10 cellular contexts compared by ENCODE assay signal in the genomic region with DNA sequence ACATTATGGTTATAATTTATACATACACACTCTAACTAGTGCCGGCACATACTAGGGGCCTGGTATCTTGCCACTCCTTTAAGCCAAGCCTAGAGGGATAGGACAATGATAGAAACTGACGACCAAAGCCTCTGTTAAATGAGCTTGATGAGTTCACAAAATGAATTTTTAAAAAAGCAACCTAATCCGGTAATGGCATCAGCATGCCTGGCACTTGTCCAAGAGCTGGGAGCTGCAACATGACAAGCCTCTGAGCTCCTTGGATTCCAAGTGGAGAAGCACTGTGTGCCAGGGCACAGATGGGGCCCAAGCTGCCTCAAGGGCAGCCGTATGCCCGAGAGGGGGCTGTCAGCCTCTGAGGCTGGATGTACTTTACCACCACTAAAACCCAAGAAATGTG. TPM values are rescaled to one million over a fixed set of nuclear protein-coding genes. Genes with fewer than 3 reads are reported as not detected.
DNase-seq lines count a peak whose midpoint lies in the region; ATAC-seq and TF ChIP-seq lines count a peak whose summit lies in the region.
"Had no signal": no experiment of that assay in that cellular context is flagged by ENCODE, and none has a peak within 500 bp of the region (broad histone marks: within the 10 kb centered on the region; RNA-seq: fewer than 3 reads in every experiment).

No MANE protein-coding gene starts in this region.

- H3K4me3 ChIP-seq in BE2C (ENCODE audit: low read depth, low read length) = peak overlapping the region; percentile 13
- no peak overlapping the region for H3K4me3 ChIP-seq in cardiac fibroblast (replicated peaks in 1 of 2; ENCODE audit: low read depth in 2 of 2, low read length in 2 of 2)

- ATAC-seq in GM19035 (IDR thresholded peaks at IDR 0.05; ENCODE audit: unreplicated experiment) (no peak), GM21367 (IDR thresholded peaks at IDR 0.05; ENCODE audit: unreplicated experiment) (no peak), HG03442 (IDR thresholded peaks at IDR 0.05; ENCODE audit: unreplicated experiment) (no peak)
- ATAC-seq: activated naive CD8-positive, alpha-beta T cell treated with anti-CD3 and anti-CD28 coated beads, Interleukin-2, amount 50 U/mL, for 24 hours had no signal

- H3K9me3 ChIP-seq in BE2C = no peaks in the 10 kb centered on the region

- H3K27me3 ChIP-seq in BE2C = no peaks in the 10 kb centered on the region

- H3K36me3 ChIP-seq in BE2C = peaks cover 6% of the 10 kb centered on the region

- TF ChIP-seq CTCF in BE2C (IDR thresholded peaks at IDR 0.05; ENCODE audit: low read depth, low read length) = no peak
- no peak for TF ChIP-seq CTCF in cardiac fibroblast (IDR thresholded peaks at IDR 0.05; ENCODE audit: low read depth, low read length)

- DNase-seq in BE2C (peak; percentile 80), NCI-H1694 treated with DMSO at 0.1 percent for 48 hours (lab: John Stamatoyannopoulos, UW) (peak; percentile 89), cardiac fibroblast (ENCODE audit: low read depth in 2 of 2) (peak; percentile 73 to 77), mucosa of gallbladder (ENCODE audit: low spot score) (peak; percentile 25), A172 (ENCODE audit: low spot score) (no peak)
- DNase-seq: activated naive CD8-positive, alpha-beta T cell treated with anti-CD3 and anti-CD28 coated beads, Interleukin-2, amount 50 U/mL, for 24 hours; GF-D8 had no signal

- H3K4me1 ChIP-seq in BE2C = peaks cover 38% of the 10 kb centered on the region

RNA-seq across cellular contexts. Expression of gene ETV5, which starts 9.7 kb away (rescaled TPM):
- polyA plus RNA-seq in BE2C (2012; ENCODE audit: insufficient read depth, insufficient read length, low read depth) = 48.8 TPM
- 23.4 TPM for total RNA-seq in mucosa of gallbladder
- 36.0 and 41.2 TPM in 2 replicates for total RNA-seq in A172 (2014; rRNA removed; shearing (Covaris generic))
